8 cellular contexts compared by ENCODE assay signal in the genomic region with DNA sequence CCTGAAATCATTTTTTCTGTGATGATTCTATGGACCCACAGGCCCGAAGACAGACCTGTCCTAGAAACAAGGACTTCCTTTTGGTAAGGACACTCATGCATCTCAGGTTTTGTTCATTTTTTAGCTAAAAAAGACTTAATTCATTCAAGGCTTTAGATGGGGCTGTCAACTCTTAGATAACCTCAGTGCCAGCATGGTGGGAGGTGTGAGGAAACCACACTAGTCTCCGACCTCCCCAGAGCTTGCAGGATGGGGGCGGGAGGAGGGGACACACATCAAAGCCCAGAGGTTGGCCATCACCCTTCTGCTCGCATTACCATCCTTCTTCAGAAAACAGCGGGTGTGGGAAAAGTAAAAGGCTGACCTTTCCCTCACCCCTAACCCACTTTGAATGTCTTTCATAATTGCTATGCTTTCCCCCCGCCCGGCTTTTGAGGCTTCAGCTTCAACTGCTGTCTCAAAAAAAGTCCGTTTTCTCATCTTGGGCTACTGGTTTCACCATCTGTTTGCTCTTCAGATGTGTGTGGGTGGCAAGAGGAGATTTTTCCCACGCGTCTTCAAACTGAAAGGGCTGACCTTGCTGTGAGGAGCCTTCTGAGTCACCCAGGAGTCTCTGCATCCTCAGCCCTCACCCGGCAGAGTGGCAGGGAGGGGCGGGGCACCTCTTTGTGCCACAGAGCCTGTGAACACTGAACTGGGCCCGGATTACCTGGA. TPM values are rescaled to one million over a fixed set of nuclear protein-coding genes. Genes with fewer than 3 reads are reported as not detected.
DNase-seq lines count a peak whose midpoint lies in the region; ATAC-seq lines count a peak whose summit lies in the region.

No MANE protein-coding gene starts in this region.

- ATAC-seq in GM18508 (IDR thresholded peaks at IDR 0.05; ENCODE audit: insufficient read depth, unreplicated experiment), result peak; percentile 70
- peak; percentile 92 for ATAC-seq in HG02642 (IDR thresholded peaks at IDR 0.05; ENCODE audit: poor library complexity, unreplicated experiment)
- peak; percentile 42 for ATAC-seq in left colon

- DNase-seq in NCI-H524 treated with DMSO at 0.1 percent for 48 hours (lab: John Stamatoyannopoulos, UW) (peak; percentile 55), left colon (peak in 1 of 2 donors; percentile 46), foreskin melanocyte (no peak), C1 segment of cervical spinal cord (lab: John Stamatoyannopoulos, UW) (no peak)
- DNase-seq in activated T-helper 9 cell treated with anti-CD3 and anti-CD28 coated beads, Interleukin-2, amount 50 U/mL, for 16 hours (ENCODE audit: low read depth), result peak; percentile 70
- peak; percentile 29 to 61 for DNase-seq in stimulated activated CD8-positive, alpha-beta memory T cell treated with anti-CD3 and anti-CD28 coated beads, Interleukin-4, amount 100 ng/mL, for 1 hour (ENCODE audit: low read depth in 2 of 2, low spot score in 1 of 2)

- intact Hi-C loops in left colon (cut with DNase I, micrococcal nuclease), result no loop called here

RNA-seq across cellular contexts. Expression of a gene that starts 27.6 kb away (rescaled TPM):
- total RNA-seq in left colon, result 1 to 10 TPM in 1 of 2 donors, under 1 TPM in 1; 0.67 to 1.1 TPM

RNA-seq across cellular contexts. Expression of a gene that starts 29.3 kb away (rescaled TPM):
- under 1 TPM; 0.12 to 0.34 TPM for total RNA-seq in left colon

Comparison
In these comparisons a context has a peak if more than half of its experiments do, and no peak if none do; other contexts are left out.
1. ATAC-seq: peak in every context shown above with its lines; median percentile 92 in HG02642; 70 in GM18508; 42 in left colon.
2. DNase-seq: peak in NCI-H524 treated with DMSO at 0.1 percent for 48 hours (single experiment), activated T-helper 9 cell treated with anti-CD3 and anti-CD28 coated beads, Interleukin-2, amount 50 U/mL, for 16 hours (single experiment) and stimulated activated CD8-positive, alpha-beta memory T cell treated with anti-CD3 and anti-CD28 coated beads, Interleukin-4, amount 100 ng/mL, for 1 hour (2 of 2); none in foreskin melanocyte (single experiment) and C1 segment of cervical spinal cord (0 of 14).